ENCODE assay signal across 8 cellular contexts in the genomic region with DNA sequence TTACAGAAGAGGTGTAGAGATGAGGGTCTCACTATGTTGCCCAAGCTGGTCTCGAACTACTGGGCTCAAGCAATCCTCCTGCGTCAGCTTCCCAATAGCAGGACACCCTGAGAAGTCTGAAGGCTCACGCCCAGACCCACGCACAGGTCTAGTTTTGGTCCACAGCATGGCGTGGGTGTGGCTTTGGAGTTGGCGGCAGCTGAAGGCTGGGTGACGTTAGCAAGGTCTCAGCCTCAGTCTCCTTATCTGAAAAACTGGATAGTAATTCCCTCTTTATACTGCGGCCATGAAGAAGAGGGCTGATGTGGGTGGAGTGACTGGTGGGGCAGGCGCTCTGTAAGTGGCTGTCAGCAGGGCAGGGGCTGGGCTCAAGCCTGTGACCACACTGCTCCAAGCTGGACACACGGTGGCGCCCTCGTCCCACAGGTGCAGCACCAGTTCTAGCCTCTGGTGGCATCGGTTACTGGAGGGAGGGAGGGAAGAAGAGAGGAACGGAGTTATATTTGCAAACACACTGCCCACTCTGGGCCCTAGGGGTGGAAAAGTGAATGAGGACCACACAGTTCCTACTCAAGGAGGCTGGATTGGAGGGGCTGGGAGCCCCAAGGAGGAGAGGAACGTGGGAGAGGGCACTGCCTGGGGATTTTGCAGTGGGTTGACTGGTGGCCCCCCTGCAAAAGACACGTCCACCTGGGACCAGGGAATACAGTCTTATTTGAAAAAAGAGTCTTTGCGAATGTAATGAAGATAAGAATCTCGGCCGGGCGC. TPM values are rescaled to one million over a fixed set of nuclear protein-coding genes. Genes with fewer than 3 reads are reported as not detected.
A peak's percentile ranks its signal among the peaks of the same experiment; 100 is the strongest.
DNase-seq lines count a peak whose midpoint lies in the region; ATAC-seq lines count a peak whose summit lies in the region.

No MANE protein-coding gene starts in this region.

- no peak overlapping the region for H3K27ac ChIP-seq in subcutaneous abdominal adipose tissue (ENCODE audit: low read depth, low read length)

- H3K4me1 ChIP-seq in subcutaneous abdominal adipose tissue (ENCODE audit: control insufficient read depth in 5 of 5, insufficient read depth in 5 of 5, low read length in 5 of 5): peaks cover 0 to 16% (median 8%) of the 10 kb centered on the region in 5 donors

- H3K36me3 ChIP-seq in subcutaneous abdominal adipose tissue (ENCODE audit: control insufficient read depth in 5 of 5, insufficient read depth in 5 of 5, low read length in 5 of 5): no peaks in the 10 kb centered on the region

- DNase-seq in DMS53 (lab: John Stamatoyannopoulos, UW) (peak; percentile 84), M059J (ENCODE audit: low read depth) (peak; percentile 84), SIG-M5 (lab: John Stamatoyannopoulos, UW) (peak; percentile 53), fibroblast of the conjunctiva (ENCODE audit: low read depth) (peak; percentile 96), non-pigmented ciliary epithelial cell (ENCODE audit: low read depth) (peak; percentile 73)
- peak; percentile 84 for DNase-seq in activated T-helper 9 cell treated with anti-CD3 and anti-CD28 coated beads, Interleukin-2, amount 50 U/mL, for 16 hours (ENCODE audit: low read depth)

- H3K27me3 ChIP-seq in subcutaneous abdominal adipose tissue (ENCODE audit: control insufficient read depth in 5 of 5, insufficient read depth in 4 of 5, low read length in 5 of 5): no peaks in the 10 kb centered on the region

- peak overlapping the region in 4 of 5 donors; percentile 3 to 63 (median 50) for H3K4me3 ChIP-seq in subcutaneous abdominal adipose tissue (ENCODE audit: low read depth in 1 of 5, low read length in 5 of 5)

- H3K9me3 ChIP-seq in subcutaneous abdominal adipose tissue (ENCODE audit: control insufficient read depth in 5 of 5, low read length in 5 of 5): no peaks in the 10 kb centered on the region

- peak overlapping the region in 3 of 5 donors; percentile 7 to 51 (median 16) for H3K9ac ChIP-seq in subcutaneous abdominal adipose tissue (ENCODE audit: low read length in 5 of 5)

- peak; percentile 69 for ATAC-seq in GM21786 (IDR thresholded peaks at IDR 0.05; ENCODE audit: unreplicated experiment)

RNA-seq across cellular contexts. Expression of gene CARD10, which starts 19.6 kb away (rescaled TPM):
- 8.3 and 10.6 TPM in 2 replicates for total RNA-seq in M059J (2014; rRNA removed; shearing (Covaris generic))

RNA-seq across cellular contexts. Expression of gene CDC42EP1, which starts 21.5 kb away (rescaled TPM):
- total RNA-seq in M059J (2014; rRNA removed; shearing (Covaris generic)): 44.3 and 51.7 TPM in 2 replicates

RNA-seq across cellular contexts. Expression of gene LGALS2, which starts 41.1 kb away (rescaled TPM):
- not detected in 2 replicates for total RNA-seq in M059J (2014; rRNA removed; shearing (Covaris generic))

RNA-seq across cellular contexts. Expression of gene MFNG, which starts 52.6 kb away (rescaled TPM):
- total RNA-seq in M059J (2014; rRNA removed; shearing (Covaris generic)): 0.07 TPM in 1 of 2 replicates, not detected in the other
